In genomic region chr1:102628008-102628736, GRCh38 we compare ENCODE assay signal across 13 cellular contexts.
DNase-seq lines count a peak whose midpoint lies in the region; TF ChIP-seq lines count a peak whose summit lies in the region.
"Had no signal": no experiment of that assay in that cellular context is flagged by ENCODE, and none has a peak within 500 bp of the region (broad histone marks: within the 10 kb centered on the region; RNA-seq: fewer than 3 reads in every experiment).

No MANE protein-coding gene starts in this region.

- no peaks in the 10 kb centered on the region for H3K27me3 Mint-ChIP-seq in nephron (ENCODE audit: low read depth)
- no peaks in the 10 kb centered on the region for H3K27me3 Mint-ChIP-seq in CD8-positive, alpha-beta memory T cell

- intact Hi-C loops in cardiac septum (cut with DNase I) (no loop called here), uterus (cut with DNase I; ENCODE audit: low total_unique reads) (no loop called here)

- POLR2A ChIA-PET in CD8-positive, alpha-beta memory T cell (lab: Charles Lee), result no interaction called here

- no peak for TF ChIP-seq POLR2A in uterus (IDR thresholded peaks at IDR 0.05)

- TF ChIP-seq CTCF in nephron (IDR thresholded peaks at IDR 0.05; ENCODE audit: unreplicated experiment in 3 of 3) (no peak), uterus (IDR thresholded peaks at IDR 0.05) (no peak)

- no peaks in the 10 kb centered on the region for H3K9me3 Mint-ChIP-seq in nephron
- peaks cover 0 to 1% (median 0%) of the 10 kb centered on the region in 5 donors for H3K9me3 Mint-ChIP-seq in CD8-positive, alpha-beta memory T cell

- no peak overlapping the region for H3K27ac ChIP-seq in uterus
- H3K27ac ChIP-seq in CD8-positive, alpha-beta memory T cell (ENCODE audit: low read depth, low read length), result no peak overlapping the region
- H3K27ac ChIP-seq: thyroid gland had no signal

- no peaks in the 10 kb centered on the region for H3K9me3 ChIP-seq in uterus
- no peaks in the 10 kb centered on the region for H3K9me3 ChIP-seq in CD8-positive, alpha-beta memory T cell (ENCODE audit: low read length)
- H3K9me3 ChIP-seq: thyroid gland had no signal

- no peak overlapping the region for H3K4me3 ChIP-seq in uterus
- H3K4me3 ChIP-seq in CD8-positive, alpha-beta memory T cell (ENCODE audit: low read length), result no peak overlapping the region
- H3K4me3 ChIP-seq: thyroid gland had no signal

- no peaks in the 10 kb centered on the region for H3K36me3 Mint-ChIP-seq in nephron (ENCODE audit: low read depth)
- no peaks in the 10 kb centered on the region for H3K36me3 Mint-ChIP-seq in CD8-positive, alpha-beta memory T cell
- H3K36me3 Mint-ChIP-seq: CD4-positive, CD25-positive, alpha-beta regulatory T cell had no signal

- H3K36me3 ChIP-seq in uterus, result no peaks in the 10 kb centered on the region
- no peaks in the 10 kb centered on the region for H3K36me3 ChIP-seq in CD8-positive, alpha-beta memory T cell (ENCODE audit: insufficient read depth, low read length)
- H3K36me3 ChIP-seq: thyroid gland had no signal

- no peaks in the 10 kb centered on the region for H3K27me3 ChIP-seq in uterus
- no peaks in the 10 kb centered on the region for H3K27me3 ChIP-seq in CD8-positive, alpha-beta memory T cell (ENCODE audit: insufficient read depth, low read length, poor library complexity, severe bottlenecking)
- H3K27me3 ChIP-seq: thyroid gland had no signal

- peak overlapping the region in 1 of 3 experiments; percentile 41 for H3K27ac Mint-ChIP-seq in nephron
- H3K27ac Mint-ChIP-seq in CD8-positive, alpha-beta memory T cell, result no peak overlapping the region
- H3K27ac Mint-ChIP-seq: CD4-positive, CD25-positive, alpha-beta regulatory T cell had no signal

- DNase-seq in DMS53 treated with DMSO at 0.1 percent for 48 hours (lab: John Stamatoyannopoulos, UW; ENCODE audit: unreplicated experiment) (peak; percentile 89), NCI-H510A treated with DMSO at 0.1 percent for 48 hours (lab: John Stamatoyannopoulos, UW) (peak; percentile 81), brain pericyte (ENCODE audit: low read depth, low spot score) (peak; percentile 3), cardiac septum (ENCODE audit: low spot score) (no peak), uterus (no peak)
- DNase-seq in central memory CD4-positive, alpha-beta T cell, result no peak
- no peak for DNase-seq in CD8-positive, alpha-beta memory T cell
- DNase-seq: CD4-positive, CD25-positive, alpha-beta regulatory T cell; KBM-7; NCI-H524 treated with DMSO at 0.1 percent for 48 hours; T1000; thyroid gland had no signal

- CTCF ChIA-PET in CD8-positive, alpha-beta memory T cell (lab: Charles Lee), result interaction anchor here (1.2 kb wide), 1 partner anchor 10 kb away, joined by 3 read pairs; no protein-coding TSS in a partner anchor

- H3K4me1 ChIP-seq in uterus, result no peaks in the 10 kb centered on the region
- no peaks in the 10 kb centered on the region for H3K4me1 ChIP-seq in CD8-positive, alpha-beta memory T cell (ENCODE audit: insufficient read depth, low read length)
- H3K4me1 ChIP-seq: thyroid gland had no signal

- H3K4me1 Mint-ChIP-seq in nephron, result peaks cover 6% of the 10 kb centered on the region
- no peaks in the 10 kb centered on the region for H3K4me1 Mint-ChIP-seq in CD8-positive, alpha-beta memory T cell
- H3K4me1 Mint-ChIP-seq: CD4-positive, CD25-positive, alpha-beta regulatory T cell had no signal

- H3K4me3 Mint-ChIP-seq in nephron, result peak overlapping the region in 2 of 3 experiments; percentile 21 to 23
- H3K4me3 Mint-ChIP-seq in CD8-positive, alpha-beta memory T cell, result no peak overlapping the region
- H3K4me3 Mint-ChIP-seq: CD4-positive, CD25-positive, alpha-beta regulatory T cell had no signal

Comparison
In these comparisons a context has a peak if more than half of its experiments do, and no peak if none do; other contexts are left out.
1. DNase-seq: peak in DMS53 treated with DMSO at 0.1 percent for 48 hours (single experiment), NCI-H510A treated with DMSO at 0.1 percent for 48 hours (single experiment) and brain pericyte (single experiment); none in cardiac septum (single experiment), uterus (0 of 2), central memory CD4-positive, alpha-beta T cell (single experiment) and CD8-positive, alpha-beta memory T cell (0 of 5).
2. H3K4me3 Mint-ChIP-seq: peak in nephron (2 of 3); none in CD8-positive, alpha-beta memory T cell (0 of 7).